In the genomic region with DNA sequence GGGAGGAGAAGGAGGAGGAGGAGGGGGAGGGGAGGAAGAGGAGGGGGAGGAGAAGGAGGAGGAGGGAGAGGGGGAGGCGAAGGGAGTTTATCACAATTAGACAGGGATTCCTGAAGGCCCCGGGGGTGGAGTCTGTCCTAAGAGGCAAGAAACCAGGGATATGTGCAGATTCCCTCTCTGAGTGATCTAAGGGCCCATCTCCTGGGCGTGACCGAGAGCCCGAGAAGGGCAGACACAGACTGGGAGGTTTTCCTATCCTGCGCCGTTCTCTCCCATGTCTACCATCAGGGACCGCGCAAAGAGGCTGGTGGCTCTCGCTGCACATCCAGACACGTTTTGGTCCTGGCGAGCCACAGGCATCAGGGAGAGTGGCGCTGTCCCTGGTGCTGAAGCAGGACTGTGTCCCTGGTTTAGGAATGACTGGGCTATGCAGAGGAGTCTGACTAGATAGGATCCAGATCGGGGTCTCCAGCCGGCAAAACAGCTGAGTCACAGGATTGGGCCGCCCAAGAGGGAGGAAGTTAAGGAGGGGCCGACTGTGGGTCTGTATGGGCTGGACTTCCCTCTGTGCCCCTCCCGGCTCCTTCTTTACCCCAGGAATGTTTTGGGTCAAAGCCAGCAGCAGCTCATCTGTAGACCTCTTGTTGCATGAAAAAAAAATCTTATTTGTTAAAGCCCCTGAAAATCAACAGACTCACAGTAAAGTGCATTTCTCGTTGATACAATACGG, we compare ENCODE assay signal across 10 cellular contexts. TPM values are rescaled to one million over a fixed set of nuclear protein-coding genes. Genes with fewer than 3 reads are reported as not detected.
DNase-seq lines count a peak whose midpoint lies in the region; ATAC-seq and TF ChIP-seq lines count a peak whose summit lies in the region.
"Had no signal": no experiment of that assay in that cellular context is flagged by ENCODE, and none has a peak within 500 bp of the region (broad histone marks: within the 10 kb centered on the region; RNA-seq: fewer than 3 reads in every experiment).

No MANE protein-coding gene starts in this region.

- no peak for TF ChIP-seq CTCF in RWPE1 (conservative IDR thresholded peaks at IDR 0.05; ENCODE audit: low read depth)

- ATAC-seq in left lobe of liver = peak; percentile 88
- ATAC-seq in stimulated activated naive CD8-positive, alpha-beta T cell treated with anti-CD3 and anti-CD28 coated beads, Interleukin-15, Interleukin-2, amounts not matched to agents 100 U/mL and 50 U/mL, for 24 hours = peak; percentile 49

- POLR2A ChIA-PET in RWPE1 (lab: Yijun Ruan, JAX; ENCODE audit: low non-redundant PET) = no interaction called here

- no peak overlapping the region for H3K27ac ChIP-seq in RWPE1
- H3K27ac ChIP-seq: 22Rv1, PC-9 had no signal

- in situ Hi-C loops in T47D (cut with HindIII; ENCODE audit: low pct_unique_long_range_greater_than_20kb, low sequenced_read_pairs) = no loop called here

- DNase-seq in DMS 273 (lab: John Stamatoyannopoulos, UW; ENCODE audit: unreplicated experiment) = peak; percentile 68
- DNase-seq in DMS 273 treated with DMSO at 0.1 percent for 48 hours (lab: John Stamatoyannopoulos, UW) = no peak
- peak; percentile 67 for DNase-seq in RWPE1 (ENCODE audit: low spot score)
- DNase-seq in T47D (ENCODE audit: low read depth in 1 of 2, low spot score in 1 of 2) = peak; percentile 52 to 82
- peak; percentile 57 for DNase-seq in left lobe of liver (ENCODE audit: low spot score)
- peak; percentile 69 for DNase-seq in stimulated activated naive CD8-positive, alpha-beta T cell treated with anti-CD3 and anti-CD28 coated beads, Interleukin-15, Interleukin-2, amounts not matched to agents 100 U/mL and 50 U/mL, for 24 hours
- no peak for DNase-seq in GF-D8 (lab: John Stamatoyannopoulos, UW)
- no peak for DNase-seq in NCI-H748 (lab: John Stamatoyannopoulos, UW; ENCODE audit: unreplicated experiment)

- CTCF ChIA-PET in RWPE1 (lab: Yijun Ruan, JAX) = no interaction called here

RNA-seq across cellular contexts. Expression of gene ZNF175, which starts 17.9 kb away (rescaled TPM):
- 5.2 TPM for total RNA-seq in left lobe of liver

RNA-seq across cellular contexts. Expression of gene SIGLEC6, which starts 21.7 kb away (rescaled TPM):
- total RNA-seq in left lobe of liver = 0.20 TPM
- total RNA-seq: PC-9 had no signal

RNA-seq across cellular contexts. Expression of gene SIGLEC12, which starts 51.6 kb away (rescaled TPM):
- 0.20 TPM for total RNA-seq in left lobe of liver
- total RNA-seq: PC-9 had no signal

Comparison
In these comparisons a context has a peak if more than half of its experiments do, and no peak if none do; other contexts are left out.
1. DNase-seq: peak in DMS 273 (single experiment), RWPE1 (single experiment), T47D (2 of 2), left lobe of liver (single experiment) and stimulated activated naive CD8-positive, alpha-beta T cell treated with anti-CD3 and anti-CD28 coated beads, Interleukin-15, Interleukin-2, amounts not matched to agents 100 U/mL and 50 U/mL, for 24 hours (single experiment); none in DMS 273 treated with DMSO at 0.1 percent for 48 hours (single experiment), GF-D8 (single experiment) and NCI-H748 (single experiment).